ENCODE assay signal across 8 cellular contexts in genomic region chr12:11171145-11171952, GRCh38. TPM values are rescaled to one million over a fixed set of nuclear protein-coding genes. Genes with fewer than 3 reads are reported as not detected.
DNase-seq lines count a peak whose midpoint lies in the region; ATAC-seq lines count a peak whose summit lies in the region.

Gene SMIM10L1, plus strand, starts transcription at chr12:11171194. Its CDS starts 163 bp downstream, at chr12:11171357.

- ATAC-seq in GM21367 (IDR thresholded peaks at IDR 0.05; ENCODE audit: unreplicated experiment): peak; percentile 92

- H3K36me3 ChIP-seq in effector memory CD4-positive, alpha-beta T cell (ENCODE audit: control insufficient read depth, insufficient read depth, low read length): peaks cover 6% of the 10 kb centered on the region

- H3K27me3 ChIP-seq in effector memory CD4-positive, alpha-beta T cell (replicated peaks; ENCODE audit: control insufficient read depth, insufficient read depth, low read length, poor library complexity, severe bottlenecking): peaks cover 3% of the 10 kb centered on the region

- DNase-seq in COR-L47 (lab: John Stamatoyannopoulos, UW) (peak; percentile 85), HT1080 (ENCODE audit: low read depth) (peak; percentile 91), NOMO-1 (lab: John Stamatoyannopoulos, UW; ENCODE audit: unreplicated experiment in 2 of 2) (peak; percentile 83 to 91), lung microvascular endothelial cell (ENCODE audit: low read depth in 2 of 2) (peak; percentile 96 to 98)
- peak; percentile 70 for DNase-seq in activated CD8-positive, alpha-beta memory T cell treated with anti-CD3 and anti-CD28 coated beads for 4 hours (ENCODE audit: low read depth in 2 of 2)
- peak; percentile 72 to 81 (median 77) for DNase-seq in effector memory CD4-positive, alpha-beta T cell
- peak; percentile 71 to 77 (median 72) for DNase-seq in stimulated activated CD4-positive, alpha-beta T cell treated with anti-CD3 and anti-CD28 coated beads, TNF-alpha, amount 100 ng/mL, for 4 hours (ENCODE audit: low read depth in 3 of 3)

- H3K9me3 ChIP-seq in effector memory CD4-positive, alpha-beta T cell (ENCODE audit: control insufficient read depth, low read length): no peaks in the 10 kb centered on the region

- H3K4me1 ChIP-seq in effector memory CD4-positive, alpha-beta T cell (ENCODE audit: control insufficient read depth, insufficient read depth, low read length, poor library complexity, severe bottlenecking): no peaks in the 10 kb centered on the region

- H3K27ac ChIP-seq in effector memory CD4-positive, alpha-beta T cell (ENCODE audit: insufficient read depth, low read length, poor library complexity, severe bottlenecking): peak within 1 kb of the TSS; percentile 60

- H3K4me3 ChIP-seq in effector memory CD4-positive, alpha-beta T cell (ENCODE audit: insufficient read depth, low read depth, low read length, poor library complexity, severe bottlenecking): peak within 1 kb of the TSS; percentile 46

RNA-seq across cellular contexts. Expression of gene SMIM10L1, which starts in this region (rescaled TPM):
- 9.9 and 11.9 TPM in 2 replicates for total RNA-seq in HT1080 (2014; rRNA removed; shearing (Covaris generic))
- 10.1 and 10.6 TPM in 2 replicates for polyA plus RNA-seq in HT1080 (2015; cell fraction: cytosol; rRNA removed)
- polyA plus RNA-seq in HT1080 (2015; cell fraction: nucleus; rRNA removed): 3.7 and 4.2 TPM in 2 replicates
- 4.6 and 6.7 TPM in 2 replicates for total RNA-seq in lung microvascular endothelial cell

Comparison
In these comparisons a context has a peak if more than half of its experiments do, and no peak if none do; other contexts are left out.
1. Peak in every context shown above with its lines: DNase-seq, ATAC-seq, H3K4me3 ChIP-seq and H3K27ac ChIP-seq.